ENCODE assay signal across 30 cellular contexts in genomic region chr11:75911459-75911858, GRCh38.
"Had no signal": no experiment of that assay in that cellular context is flagged by ENCODE, and none has a peak within 500 bp of the region (broad histone marks: within the 10 kb centered on the region; RNA-seq: fewer than 3 reads in every experiment).

No MANE protein-coding gene starts in this region.

- H3K27me3 Mint-ChIP-seq: naive thymus-derived CD8-positive, alpha-beta T cell; natural killer cell treated with Interleukin-12 subunit alpha and Interleukin-12 subunit beta and Interleukin-15 and Interleukin-18, amount 100 ng/mL, for 72 hours; progenitor cell of endocrine pancreas; stimulated activated naive B cell treated with anti-CD40 and anti-IgM and Interleukin-4, amounts not matched to agents 10 μg/mL and 1 μg/mL and 100 μg/mL, for 72 hours; stimulated activated naive CD8-positive, alpha-beta T cell treated with anti-CD3 and anti-CD28 coated beads, Interleukin-15, Interleukin-2, amounts not matched to agents 100 ng/mL and 50 ng/mL, for 24 hours had no signal

- H3K27ac Mint-ChIP-seq: naive thymus-derived CD8-positive, alpha-beta T cell; nephron progenitor cell; progenitor cell of endocrine pancreas; stimulated activated effector memory CD8-positive, alpha-beta T cell treated with anti-CD3 and anti-CD28 coated beads, Interleukin-12 subunit alpha, Interleukin-12 subunit beta, amount 100 ng/mL, for 72 hours; stimulated activated naive B cell treated with anti-CD40 and anti-IgM and Interleukin-4, amounts not matched to agents 10 μg/mL and 1 μg/mL and 100 μg/mL, for 72 hours; stimulated activated naive CD8-positive, alpha-beta T cell treated with anti-CD3 and anti-CD28 coated beads, Interleukin-15, Interleukin-2, amounts not matched to agents 100 ng/mL and 50 ng/mL, for 24 hours had no signal

- H3K27me3 ChIP-seq: neutrophil, ovary, right lobe of liver, spleen, stomach, thyroid gland, tibial nerve, upper lobe of left lung, vagina had no signal

- ATAC-seq: naive thymus-derived CD8-positive, alpha-beta T cell; natural killer cell treated with Interleukin-12 subunit alpha and Interleukin-12 subunit beta and Interleukin-15 and Interleukin-18, amount 100 ng/mL, for 72 hours; psoas muscle; right cardiac atrium; right lobe of liver; stimulated activated effector memory CD8-positive, alpha-beta T cell treated with anti-CD3 and anti-CD28 coated beads, Interleukin-12 subunit alpha, Interleukin-12 subunit beta, amount 100 ng/mL, for 72 hours; stimulated activated naive B cell treated with anti-CD40 and anti-IgM and Interleukin-4, amounts not matched to agents 10 μg/mL and 1 μg/mL and 100 μg/mL, for 72 hours had no signal

- H3K9me3 ChIP-seq: neutrophil, ovary, psoas muscle, right lobe of liver, spleen, stomach, thoracic aorta, thyroid gland, tibial nerve, upper lobe of left lung, vagina had no signal

- H3K4me3 Mint-ChIP-seq: naive thymus-derived CD8-positive, alpha-beta T cell; natural killer cell treated with Interleukin-12 subunit alpha and Interleukin-12 subunit beta and Interleukin-15 and Interleukin-18, amount 100 ng/mL, for 72 hours; nephron progenitor cell; neural crest cell; stimulated activated effector memory CD8-positive, alpha-beta T cell treated with anti-CD3 and anti-CD28 coated beads, Interleukin-12 subunit alpha, Interleukin-12 subunit beta, amount 100 ng/mL, for 72 hours; stimulated activated naive B cell treated with anti-CD40 and anti-IgM and Interleukin-4, amounts not matched to agents 10 μg/mL and 1 μg/mL and 100 μg/mL, for 72 hours; stimulated activated naive CD8-positive, alpha-beta T cell treated with anti-CD3 and anti-CD28 coated beads, Interleukin-15, Interleukin-2, amounts not matched to agents 100 ng/mL and 50 ng/mL, for 24 hours had no signal

- H3K9me3 Mint-ChIP-seq: naive thymus-derived CD8-positive, alpha-beta T cell; natural killer cell treated with Interleukin-12 subunit alpha and Interleukin-12 subunit beta and Interleukin-15 and Interleukin-18, amount 100 ng/mL, for 72 hours; nephron progenitor cell; neural crest cell; stimulated activated effector memory CD8-positive, alpha-beta T cell treated with anti-CD3 and anti-CD28 coated beads, Interleukin-12 subunit alpha, Interleukin-12 subunit beta, amount 100 ng/mL, for 72 hours; stimulated activated naive B cell treated with anti-CD40 and anti-IgM and Interleukin-4, amounts not matched to agents 10 μg/mL and 1 μg/mL and 100 μg/mL, for 72 hours; stimulated activated naive CD8-positive, alpha-beta T cell treated with anti-CD3 and anti-CD28 coated beads, Interleukin-15, Interleukin-2, amounts not matched to agents 100 ng/mL and 50 ng/mL, for 24 hours had no signal

- H3K4me1 Mint-ChIP-seq: nephron progenitor cell, neural crest cell had no signal

- DNase-seq: naive thymus-derived CD8-positive, alpha-beta T cell; nephron progenitor cell; nucleus accumbens; ovary; psoas muscle; right cardiac atrium; right lobe of liver; spleen; stimulated activated CD4-positive, alpha-beta T cell treated with anti-CD3 and anti-CD28 coated beads, Interleukin-12 subunit alpha, Interleukin-12 subunit beta, amount 100 ng/mL, for 4 hours; stimulated activated CD4-positive, alpha-beta T cell treated with anti-CD3 and anti-CD28 coated beads, Interleukin-1b, Interleukin-23, amount 100 ng/mL, for 48 hours; stimulated activated CD4-positive, alpha-beta T cell treated with anti-CD3 and anti-CD28 coated beads, Interleukin-2, amount 100 ng/mL, for 48 hours; stimulated activated CD4-positive, alpha-beta T cell treated with anti-CD3 and anti-CD28 coated beads, Interleukin-4, amount 100 ng/mL, for 24 hours; stimulated activated naive B cell treated with anti-CD40 and anti-IgM and Interleukin-4, amounts not matched to agents 10 μg/mL and 1 μg/mL and 100 μg/mL, for 72 hours; stimulated activated naive CD4-positive, alpha-beta T cell treated with Interleukin-2 at 50 U/mL for 16 hours; stomach; thyroid gland; trophoblast cell had no signal

- H3K4me1 ChIP-seq: parathyroid adenoma, psoas muscle, right lobe of liver, thyroid gland, tibial nerve, upper lobe of left lung, vagina had no signal

- H3K36me3 ChIP-seq: ovary, thyroid gland had no signal

- H3K4me3 ChIP-seq: ovary, psoas muscle, right lobe of liver, skin epidermis, smooth muscle cell, spleen, stomach, thoracic aorta, thyroid gland, tibial nerve, upper lobe of left lung, vagina had no signal

- H3K27ac ChIP-seq: neutrophil, ovary, parathyroid adenoma, psoas muscle, right lobe of liver, spleen, stomach, thoracic aorta, thyroid gland, tibial nerve, upper lobe of left lung, vagina had no signal
